Comparison of ENCODE assay signal across 19 cellular contexts in the genomic region with DNA sequence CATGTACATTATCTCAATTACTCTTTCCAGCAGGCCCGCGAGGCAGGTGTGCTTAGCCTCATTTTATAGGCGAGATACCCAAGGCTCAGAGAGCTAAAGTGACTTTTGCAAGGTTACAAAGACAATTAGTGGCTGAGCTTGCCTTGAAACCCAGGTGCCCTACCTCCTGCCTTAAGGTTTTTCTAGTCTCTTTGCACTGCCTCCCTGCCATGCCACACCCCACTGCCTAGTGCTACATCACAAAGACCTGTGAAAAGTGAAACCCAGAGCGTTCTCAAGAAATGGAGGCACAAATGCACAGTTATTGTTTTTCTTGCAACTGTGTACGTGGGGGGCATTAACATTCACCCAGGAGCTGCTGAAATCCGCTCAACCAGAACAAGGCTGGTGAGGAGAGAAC. TPM values are rescaled to one million over a fixed set of nuclear protein-coding genes. Genes with fewer than 3 reads are reported as not detected.
DNase-seq lines count a peak whose midpoint lies in the region; TF ChIP-seq lines count a peak whose summit lies in the region.
"Had no signal": no experiment of that assay in that cellular context is flagged by ENCODE, and none has a peak within 500 bp of the region (broad histone marks: within the 10 kb centered on the region; RNA-seq: fewer than 3 reads in every experiment).

No MANE protein-coding gene starts in this region.

- DNase-seq in NCI-H187 (lab: John Stamatoyannopoulos, UW): peak; percentile 9 to 19
- no peak for DNase-seq in NCI-H187 treated with DMSO at 0.1 percent for 48 hours (lab: John Stamatoyannopoulos, UW)
- peak; percentile 83 for DNase-seq in NCI-H1436 treated with DMSO at 0.1 percent for 48 hours (lab: John Stamatoyannopoulos, UW)
- DNase-seq in renal cortical epithelial cell (ENCODE audit: low read depth): peak; percentile 37
- DNase-seq in SHP77 treated with DMSO at 0.1 percent for 48 hours (lab: John Stamatoyannopoulos, UW): no peak
- no peak for DNase-seq in dermis blood vessel endothelial cell
- no peak for DNase-seq in HK-2 (ENCODE audit: unreplicated experiment)
- DNase-seq: COR-L47, DMS153, EL, Karpas-422, MM.1S, NCI-H1694, NCI-H526 treated with DMSO at 0.1 percent for 48 hours, SIG-M5 had no signal

- no peak overlapping the region for H3K4me3 Mint-ChIP-seq in brain
- H3K4me3 Mint-ChIP-seq: CD14-positive monocyte had no signal

- peak overlapping the region in 3 of 5 experiments; percentile 31 to 56 (median 55) for H3K27ac Mint-ChIP-seq in brain
- H3K27ac Mint-ChIP-seq: CD14-positive monocyte had no signal

- H3K27me3 Mint-ChIP-seq in brain: peaks cover 3% of the 10 kb centered on the region

- H3K9me3 Mint-ChIP-seq in brain: peaks cover under 1 to 6% (median 4%) of the 10 kb centered on the region in 5 experiments

- no peaks in the 10 kb centered on the region for H3K36me3 Mint-ChIP-seq in brain
- H3K36me3 Mint-ChIP-seq: CD14-positive monocyte had no signal

- no peak for TF ChIP-seq CTCF in brain (conservative IDR thresholded peaks at IDR 0.05)

- H3K4me1 Mint-ChIP-seq in brain: peaks cover 39% of the 10 kb centered on the region
- H3K4me1 Mint-ChIP-seq: CD14-positive monocyte had no signal

RNA-seq across cellular contexts. Expression of a gene that starts 9.9 kb away (rescaled TPM):
- not detected for polyA plus RNA-seq in brain (ENCODE audit: insufficient read depth, low read depth, low replicate concordance)
- total RNA-seq in renal cortical epithelial cell: not detected in 2 replicates
- not detected in 2 replicates for total RNA-seq in dermis blood vessel endothelial cell
- total RNA-seq: A172, H4 had no signal
- polyA plus RNA-seq: CD14-positive monocyte had no signal

RNA-seq across cellular contexts. Expression of a gene that starts 25.5 kb away (rescaled TPM):
- polyA plus RNA-seq in brain (ENCODE audit: insufficient read depth, low read depth, low replicate concordance): not detected
- total RNA-seq in renal cortical epithelial cell (0.05 TPM in 1 of 2 replicates, not detected in the other), dermis blood vessel endothelial cell (not detected in 2 replicates)
- total RNA-seq: H4 had no signal
- polyA plus RNA-seq: CD14-positive monocyte had no signal

Comparison
In these comparisons a context has a peak if more than half of its experiments do, and no peak if none do; other contexts are left out.
1. DNase-seq: peak in NCI-H187 (2 of 2), NCI-H1436 treated with DMSO at 0.1 percent for 48 hours (single experiment) and renal cortical epithelial cell (single experiment); none in NCI-H187 treated with DMSO at 0.1 percent for 48 hours (single experiment), SHP77 treated with DMSO at 0.1 percent for 48 hours (single experiment), dermis blood vessel endothelial cell (single experiment) and HK-2 (single experiment).